In genomic region chr3:132561003-132561402, GRCh38 we compare ENCODE assay signal across 19 cellular contexts. TPM values are rescaled to one million over a fixed set of nuclear protein-coding genes. Genes with fewer than 3 reads are reported as not detected.
DNase-seq lines count a peak whose midpoint lies in the region; ATAC-seq lines count a peak whose summit lies in the region.
"Had no signal": no experiment of that assay in that cellular context is flagged by ENCODE, and none has a peak within 500 bp of the region (broad histone marks: within the 10 kb centered on the region; RNA-seq: fewer than 3 reads in every experiment).

No MANE protein-coding gene starts in this region.

- no CpG with 5 or more reads among the region's 4 CpGs for WGBS in mesendoderm (ENCODE audit: extremely low coverage, insufficient coverage, low lambda C conversion rate)

- ATAC-seq in GM21529 (IDR thresholded peaks at IDR 0.05; ENCODE audit: unreplicated experiment): no peak
- ATAC-seq: A549; CD8-positive, alpha-beta T cell had no signal

- no peak overlapping the region for H2AK5ac ChIP-seq in mesendoderm (ENCODE audit: low read length)

- H2BK5ac ChIP-seq in mesendoderm (ENCODE audit: low read length): no peak overlapping the region

- H4K5ac ChIP-seq in mesendoderm (ENCODE audit: low read length): no peak overlapping the region

- H3K79me2 ChIP-seq in mesendoderm (ENCODE audit: control insufficient read depth, insufficient read depth, low read length): no peaks in the 10 kb centered on the region

- no peaks in the 10 kb centered on the region for H3K79me1 ChIP-seq in mesendoderm (ENCODE audit: low read length)

- H3K23ac ChIP-seq in mesendoderm (ENCODE audit: low read length): no peak overlapping the region

- no peaks in the 10 kb centered on the region for H3K4me1 ChIP-seq in mesendoderm (ENCODE audit: control insufficient read depth, low read depth, low read length)
- H3K4me1 ChIP-seq: A549, BLaER1 had no signal

- no peaks in the 10 kb centered on the region for H3K36me3 ChIP-seq in mesendoderm (ENCODE audit: control insufficient read depth, insufficient read depth, low read length)
- H3K36me3 ChIP-seq: HAP-1 had no signal

- H3K4me3 ChIP-seq in mesendoderm (ENCODE audit: low read length): no peak overlapping the region
- H3K4me3 ChIP-seq: A549, BLaER1, HAP-1, SK-N-MC had no signal

- no peak overlapping the region for H4K8ac ChIP-seq in mesendoderm (ENCODE audit: low read depth, low read length)

- no peak overlapping the region for H3K4me2 ChIP-seq in mesendoderm (ENCODE audit: low read length)
- H3K4me2 ChIP-seq: A549, BLaER1 had no signal

- peak; percentile 18 for DNase-seq in NCI-H748 (lab: John Stamatoyannopoulos, UW; ENCODE audit: unreplicated experiment)
- DNase-seq in NCI-H748 treated with DMSO at 0.1 percent for 48 hours (lab: John Stamatoyannopoulos, UW): no peak
- peak; percentile 74 for DNase-seq in NCI-H146 (lab: John Stamatoyannopoulos, UW)
- peak; percentile 74 for DNase-seq in NCI-H345 treated with DMSO at 0.1 percent for 48 hours (lab: John Stamatoyannopoulos, UW; ENCODE audit: unreplicated experiment)
- peak; percentile 7 for DNase-seq in mesendoderm
- DNase-seq in hepatic stellate cell (ENCODE audit: low spot score): no peak
- DNase-seq in AG08395 (ENCODE audit: low spot score): no peak
- DNase-seq: Calu3; CD8-positive, alpha-beta T cell; NCI-H1694; NCI-H526; OCI-M1; SHP77 had no signal

- no peak overlapping the region for H3K18ac ChIP-seq in mesendoderm (ENCODE audit: low read length)

- no peak overlapping the region for H2BK15ac ChIP-seq in mesendoderm (replicated peaks; ENCODE audit: low read depth)

- no peak overlapping the region for H3K9ac ChIP-seq in mesendoderm (ENCODE audit: low read length)
- H3K9ac ChIP-seq: BLaER1 had no signal

- no peak overlapping the region for H3K56ac ChIP-seq in mesendoderm (ENCODE audit: low read length)

- no peak overlapping the region for H2BK120ac ChIP-seq in mesendoderm (ENCODE audit: low read depth, low read length)

- no peaks in the 10 kb centered on the region for H3K27me3 ChIP-seq in mesendoderm (ENCODE audit: insufficient read depth, low read length, poor library complexity)
- H3K27me3 ChIP-seq: BLaER1 had no signal

- no peak overlapping the region for H3K4ac ChIP-seq in mesendoderm (ENCODE audit: low read depth, low read length)

- H3K27ac ChIP-seq in mesendoderm (ENCODE audit: low read depth, low read length): no peak overlapping the region
- H3K27ac ChIP-seq: A549, BLaER1, HL-60, SK-N-MC had no signal

RNA-seq across cellular contexts. Expression of gene ACKR4, which starts 36.1 kb away (rescaled TPM):
- polyA plus RNA-seq in mesendoderm (2013, experiment 1 of 2): not detected
- not detected for polyA plus RNA-seq in mesendoderm (2013, experiment 2 of 2)

Comparison
In these comparisons a context has a peak if more than half of its experiments do, and no peak if none do; other contexts are left out.
1. DNase-seq: peak in NCI-H748 (single experiment), NCI-H146 (single experiment), NCI-H345 treated with DMSO at 0.1 percent for 48 hours (single experiment) and mesendoderm (single experiment); none in NCI-H748 treated with DMSO at 0.1 percent for 48 hours (single experiment), hepatic stellate cell (single experiment) and AG08395 (single experiment).